ENCODE assay signal across 1 cellular context in the genomic region with DNA sequence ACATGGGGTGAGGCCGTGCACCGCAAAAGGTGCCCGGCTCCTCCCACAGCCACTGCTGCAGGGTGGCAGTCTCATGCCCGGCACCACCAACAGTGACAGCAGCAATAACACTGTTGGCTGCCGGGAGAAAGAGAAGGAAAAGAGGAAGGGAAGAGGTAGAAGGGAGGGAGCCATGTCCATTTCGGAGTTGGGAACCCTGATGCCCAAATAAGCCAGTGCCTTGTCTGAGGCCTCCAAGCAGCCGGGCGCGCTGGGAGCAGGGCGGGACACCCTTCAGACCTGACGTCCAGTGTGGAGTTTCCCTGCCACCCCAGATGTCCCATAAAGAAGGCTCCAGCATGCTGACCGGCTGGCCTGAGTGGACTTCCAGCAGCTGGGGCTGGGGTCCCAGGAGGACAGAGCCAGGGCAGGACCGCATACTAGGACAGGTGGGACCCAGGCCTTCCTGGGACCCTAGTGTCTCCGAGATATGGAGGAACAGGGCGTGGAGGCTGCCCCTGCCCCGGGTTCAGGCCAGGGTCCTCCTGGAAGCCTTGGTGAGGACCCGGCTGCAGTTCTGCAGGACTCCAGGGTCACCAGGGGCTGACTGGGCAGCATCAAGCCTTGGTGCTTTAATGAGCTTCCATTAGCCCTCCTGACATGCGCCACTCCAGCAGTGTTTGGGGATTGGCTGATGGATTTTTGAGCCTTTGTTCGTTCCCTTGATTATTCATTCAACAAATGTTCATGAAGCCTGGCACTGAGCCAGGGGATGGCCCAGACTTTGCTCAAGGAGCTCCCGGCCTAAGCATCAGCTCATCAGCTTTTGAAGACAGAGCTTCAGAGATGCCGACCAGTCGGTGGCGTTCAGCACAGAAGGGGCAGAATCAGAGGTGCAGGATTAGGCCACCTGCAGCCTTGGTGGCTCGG.
TF ChIP-seq lines count a peak whose summit lies in the region.

No MANE protein-coding gene starts in this region.

TF ChIP-seq in IMR-90, 13 proteins besides CTCF, POLR2A, EP300 and RAD21 (continued from another document):
- no peak for TF ChIP-seq BHLHE40 (IDR thresholded peaks at IDR 0.05; ENCODE audit: low read depth, low read length)
